ENCODE assay signal across 8 cellular contexts in genomic region chr18:3481696-3482210, GRCh38. TPM values are rescaled to one million over a fixed set of nuclear protein-coding genes. Genes with fewer than 3 reads are reported as not detected.
DNase-seq lines count a peak whose midpoint lies in the region; ATAC-seq and TF ChIP-seq lines count a peak whose summit lies in the region.

No MANE protein-coding gene starts in this region.

- TF ChIP-seq CTCF in GM12872 (IDR thresholded peaks at IDR 0.05; ENCODE audit: insufficient read depth, low read depth, low read length) = peak; percentile 57
- TF ChIP-seq CTCF in Loucy (conservative IDR thresholded peaks at IDR 0.05; ENCODE audit: low read length) = peak; percentile 70
- TF ChIP-seq CTCF in ascending aorta (IDR thresholded peaks at IDR 0.05) = peak in 2 of 3 experiments; percentile 18 to 30

- no peak overlapping the region for H3K9ac ChIP-seq in Loucy (ENCODE audit: low read depth, low read length, poor library complexity, severe bottlenecking)

- no peaks in the 10 kb centered on the region for H4K20me1 ChIP-seq in Loucy (ENCODE audit: insufficient read depth, low read length, poor library complexity, severe bottlenecking)

- no peak for ATAC-seq in GM21367 (IDR thresholded peaks at IDR 0.05; ENCODE audit: unreplicated experiment)

- intact Hi-C loops in ascending aorta (cut with DNase I) = no loop called here

- H3K4me3 ChIP-seq in Loucy (ENCODE audit: low read length, poor library complexity, severe bottlenecking) (no peak overlapping the region), ascending aorta (no peak overlapping the region)

- no peak overlapping the region for H3K27ac ChIP-seq in ascending aorta

- H3K4me1 ChIP-seq in Loucy (ENCODE audit: insufficient read depth, low read length, poor library complexity, severe bottlenecking) = no peaks in the 10 kb centered on the region
- H3K4me1 ChIP-seq in ascending aorta = no peaks in the 10 kb centered on the region

- no peaks in the 10 kb centered on the region for H3K9me3 ChIP-seq in Loucy (ENCODE audit: insufficient read depth, low read depth, low read length)
- no peaks in the 10 kb centered on the region for H3K9me3 ChIP-seq in ascending aorta

- no peaks in the 10 kb centered on the region for H3K79me2 ChIP-seq in Loucy (ENCODE audit: insufficient read depth, low read length)

- H3K4me2 ChIP-seq in Loucy (ENCODE audit: low read depth, low read length, poor library complexity, severe bottlenecking) = no peak overlapping the region

- no peak overlapping the region; the same call in 1 of the 2 replicates for H2AFZ ChIP-seq in Loucy (ENCODE audit: low read length)

- H3K9me2 ChIP-seq in Loucy (replicated peaks; ENCODE audit: low read depth, low read length) = no peaks in the 10 kb centered on the region

- H3F3A ChIP-seq in Loucy (ENCODE audit: low read depth) = no peaks in the 10 kb centered on the region

- H3K27me3 ChIP-seq in Loucy (ENCODE audit: insufficient read depth, low read length, poor library complexity, severe bottlenecking) = no peaks in the 10 kb centered on the region
- H3K27me3 ChIP-seq in ascending aorta = no peaks in the 10 kb centered on the region

- peak; percentile 22 for DNase-seq in Ammon's horn (ENCODE audit: low spot score)
- DNase-seq in ascending aorta (ENCODE audit: low spot score in 2 of 2) = no peak
- DNase-seq in lung microvascular endothelial cell (ENCODE audit: low read depth in 2 of 2) = peak; percentile 14 to 36
- DNase-seq in NCI-H2081 treated with DMSO at 0.1 percent for 48 hours (lab: John Stamatoyannopoulos, UW) = no peak
- no peak for DNase-seq in NCI-H1930 (lab: John Stamatoyannopoulos, UW)

- H3K36me3 ChIP-seq in Loucy (ENCODE audit: insufficient read depth, low read length) = no peaks in the 10 kb centered on the region
- H3K36me3 ChIP-seq in ascending aorta = no peaks in the 10 kb centered on the region

RNA-seq across cellular contexts. Expression of gene TGIF1, which starts 31.8 kb away (rescaled TPM):
- total RNA-seq in ascending aorta (39.7 TPM), lung microvascular endothelial cell (64.7 and 109 TPM in 2 replicates)

Comparison
In these comparisons a context has a peak if more than half of its experiments do, and no peak if none do; other contexts are left out.
1. DNase-seq: peak in Ammon's horn (single experiment) and lung microvascular endothelial cell (2 of 2); none in ascending aorta (0 of 2), NCI-H2081 treated with DMSO at 0.1 percent for 48 hours (single experiment) and NCI-H1930 (0 of 2).
2. Peak in every context shown above with its lines, with median percentiles within 50 percentile points of each other: CTCF ChIP-seq.